Comparison of ENCODE assay signal across 13 cellular contexts in genomic region chr11:36034572-36035331, GRCh38.
A peak's percentile ranks its signal among the peaks of the same experiment; 100 is the strongest.
DNase-seq lines count a peak whose midpoint lies in the region; ATAC-seq and TF ChIP-seq lines count a peak whose summit lies in the region.
"Had no signal": no experiment of that assay in that cellular context is flagged by ENCODE, and none has a peak within 500 bp of the region (broad histone marks: within the 10 kb centered on the region; RNA-seq: fewer than 3 reads in every experiment).

No MANE protein-coding gene starts in this region.

- intact Hi-C loops in PC-3 (cut with micrococcal nuclease): loop anchor here (2.0 to 10.0 kb wide), 7 partner anchors 26 to 420 kb away; partner anchors contain the start of gene FJX1
- intact Hi-C loops in esophagus muscularis mucosa (cut with DNase I): loop anchor here (10.0 kb wide), 1 partner anchor 210 kb away; no protein-coding TSS in a partner anchor

- ATAC-seq in PC-3 (peak; percentile 94), GM21447 (IDR thresholded peaks at IDR 0.05; ENCODE audit: unreplicated experiment) (no peak)

- H3K9me2 ChIP-seq in PC-3 (replicated peaks; ENCODE audit: low read length): no peaks in the 10 kb centered on the region

- H3K4me1 Mint-ChIP-seq in chondrocyte (ENCODE audit: low read depth): peaks cover 70% of the 10 kb centered on the region
- H3K4me1 Mint-ChIP-seq in nephron: peaks cover 82% of the 10 kb centered on the region
- H3K4me1 Mint-ChIP-seq in glutamatergic neuron (ENCODE audit: low read depth, unreplicated experiment): peaks cover 21% of the 10 kb centered on the region

- 95% methylated on average over 10 of the region's 10 CpGs for WGBS in esophagus muscularis mucosa

- no peaks in the 10 kb centered on the region for H4K20me1 ChIP-seq in PC-3 (ENCODE audit: low read length)

- no peak for TF ChIP-seq POLR2A in esophagus muscularis mucosa (IDR thresholded peaks at IDR 0.05; ENCODE audit: low read depth)

- H2AFZ ChIP-seq in PC-3 (ENCODE audit: low read length): peak overlapping the region; percentile 28; the same call in 1 of the 2 replicates

- H3K36me3 Mint-ChIP-seq in chondrocyte (ENCODE audit: low read depth): peaks cover 3% of the 10 kb centered on the region
- H3K36me3 Mint-ChIP-seq in nephron (ENCODE audit: low read depth): peaks cover 32% of the 10 kb centered on the region
- H3K36me3 Mint-ChIP-seq in glutamatergic neuron (ENCODE audit: unreplicated experiment): peaks cover 19% of the 10 kb centered on the region

- H3K27me3 Mint-ChIP-seq in chondrocyte (ENCODE audit: low read depth) (no peaks in the 10 kb centered on the region), nephron (ENCODE audit: low read depth) (no peaks in the 10 kb centered on the region), glutamatergic neuron (ENCODE audit: unreplicated experiment) (peaks cover 9% of the 10 kb centered on the region)

- POLR2A ChIA-PET in PC-3 (lab: Charles Lee; ENCODE audit: unreplicated experiment): no interaction called here

- TF ChIP-seq CTCF in PC-3 (conservative IDR thresholded peaks at IDR 0.05; ENCODE audit: low read depth, low read length): no peak
- peak; percentile 49 for TF ChIP-seq CTCF in chondrocyte (IDR thresholded peaks at IDR 0.05)
- TF ChIP-seq CTCF in nephron (IDR thresholded peaks at IDR 0.05; ENCODE audit: unreplicated experiment in 3 of 3): no peak
- no peak for TF ChIP-seq CTCF in glutamatergic neuron (IDR thresholded peaks at IDR 0.05; ENCODE audit: partially characterized antibody, unreplicated experiment)
- no peak for TF ChIP-seq CTCF in esophagus muscularis mucosa (IDR thresholded peaks at IDR 0.05)

- BruUV-seq in PC-3 (replicated peaks; lab: Mats Ljungman, UMichigan): no TSS peak

- TF ChIP-seq EP300 in esophagus muscularis mucosa (IDR thresholded peaks at IDR 0.05): no peak

- peaks cover 7% of the 10 kb centered on the region; the same call in 1 of the 2 replicates for H3K36me3 ChIP-seq in PC-3 (ENCODE audit: low read depth, low read length)
- H3K36me3 ChIP-seq in esophagus muscularis mucosa: no peaks in the 10 kb centered on the region

- H3K27me3 ChIP-seq in PC-3 (ENCODE audit: low read length): no peaks in the 10 kb centered on the region
- no peaks in the 10 kb centered on the region for H3K27me3 ChIP-seq in esophagus muscularis mucosa

- H3K9ac ChIP-seq in PC-3 (ENCODE audit: low read length): peak overlapping the region; percentile 60

- CTCF ChIA-PET in PC-3 (lab: Charles Lee): interaction anchor here (0.5 kb wide), 1 partner anchor 434 kb away, joined by 3 read pairs; no protein-coding TSS in a partner anchor

- H3K27ac ChIP-seq in PC-3 (ENCODE audit: low read length) (peak overlapping the region; percentile 93), esophagus muscularis mucosa (replicated peaks in 1 of 4) (no peak overlapping the region)

- DNase-seq in ELF-1 (ENCODE audit: low read depth, low spot score) (peak; percentile 37), PC-3 (peak; percentile 92), chondrocyte (ENCODE audit: low spot score) (no peak), DMS53 (lab: John Stamatoyannopoulos, UW) (no peak), glutamatergic neuron (no peak), esophagus muscularis mucosa (ENCODE audit: extremely low spot score) (no peak)
- DNase-seq: activated T-cell treated with anti-CD3 and anti-CD28 coated beads, Interleukin-2, amount 50 U/mL, for 1 hour; DMS79; effector memory CD4-positive, alpha-beta T cell; NCI-H774; T-helper 9 cell had no signal

- H3F3A ChIP-seq in PC-3 (ENCODE audit: low read length, unreplicated experiment): no peaks in the 10 kb centered on the region

- H3K4me1 ChIP-seq in PC-3 (ENCODE audit: insufficient read depth, low read length) (peaks cover 43% of the 10 kb centered on the region), esophagus muscularis mucosa (peaks cover 4 to 26% (median 20%) of the 10 kb centered on the region in 4 donors)

- no peak overlapping the region for H3K4me3 Mint-ChIP-seq in chondrocyte (ENCODE audit: unreplicated experiment)
- H3K4me3 Mint-ChIP-seq in nephron: no peak overlapping the region
- H3K4me3 Mint-ChIP-seq in glutamatergic neuron (ENCODE audit: unreplicated experiment): no peak overlapping the region

- peaks cover 55% of the 10 kb centered on the region for H3K79me2 ChIP-seq in PC-3 (ENCODE audit: low read length)

- H3K9me3 ChIP-seq in PC-3 (ENCODE audit: low read length) (no peaks in the 10 kb centered on the region), esophagus muscularis mucosa (no peaks in the 10 kb centered on the region)

- H3K4me2 ChIP-seq in PC-3 (ENCODE audit: low read length): peak overlapping the region; percentile 79

- H3K4me3 ChIP-seq in PC-3 (ENCODE audit: low read length): peak overlapping the region; percentile 42
- H3K4me3 ChIP-seq in esophagus muscularis mucosa: no peak overlapping the region

- peak overlapping the region; percentile 27 for H3K27ac Mint-ChIP-seq in chondrocyte (ENCODE audit: unreplicated experiment)
- H3K27ac Mint-ChIP-seq in nephron: peak overlapping the region in 2 of 3 experiments; percentile 30 to 67
- H3K27ac Mint-ChIP-seq in glutamatergic neuron (ENCODE audit: unreplicated experiment): no peak overlapping the region

- H3K9me3 Mint-ChIP-seq in chondrocyte (ENCODE audit: low read depth) (no peaks in the 10 kb centered on the region), nephron (no peaks in the 10 kb centered on the region), glutamatergic neuron (ENCODE audit: unreplicated experiment) (peaks cover 23% of the 10 kb centered on the region)

Comparison
In these comparisons a context has a peak if more than half of its experiments do, and no peak if none do; other contexts are left out.
1. DNase-seq: peak in ELF-1 (single experiment) and PC-3 (single experiment); none in chondrocyte (single experiment), DMS53 (single experiment), glutamatergic neuron (single experiment) and esophagus muscularis mucosa (single experiment).